ENCODE assay signal across 16 cellular contexts in genomic region chr3:102169915-102170479, GRCh38.
"Had no signal": no experiment of that assay in that cellular context is flagged by ENCODE, and none has a peak within 500 bp of the region (broad histone marks: within the 10 kb centered on the region; RNA-seq: fewer than 3 reads in every experiment).

No MANE protein-coding gene starts in this region.

- H3K4me1 ChIP-seq: upper lobe of left lung had no signal

- H3K27me3 ChIP-seq: foreskin keratinocyte, upper lobe of left lung had no signal

- H3K4me3 ChIP-seq: upper lobe of left lung had no signal

- H3K9me3 ChIP-seq: upper lobe of left lung had no signal

- H3K36me3 ChIP-seq: upper lobe of left lung had no signal

- H3K27ac ChIP-seq: foreskin keratinocyte, upper lobe of left lung had no signal

- DNase-seq: activated CD4-positive, alpha-beta T cell treated with anti-CD3 and anti-CD28 coated beads, Interleukin-2, amount 10 ng/mL, durations not matched to agents 24 days and 14 days; activated CD8-positive, alpha-beta T cell treated with anti-CD3 and anti-CD28 coated beads for 36 hours; activated gamma-delta T cell treated with Interleukin-2 at 50 U/mL for 16 hours; anterior cingulate cortex; caudate nucleus; effector CD4-positive, alpha-beta T cell; erythroblast; foreskin keratinocyte; kidney glomerular epithelial cell; naive B cell; occipital lobe; posterior cingulate gyrus; stimulated activated CD4-positive, alpha-beta T cell treated with anti-CD3 and anti-CD28 coated beads, Interleukin-4, amount 100 ng/mL, for 1 hour; stimulated activated naive CD4-positive, alpha-beta T cell treated with Interleukin-2 at 50 U/mL for 16 hours; upper lobe of left lung had no signal

- FAIRE-seq: endometrium had no signal
